9 cellular contexts compared by ENCODE assay signal in the genomic region with DNA sequence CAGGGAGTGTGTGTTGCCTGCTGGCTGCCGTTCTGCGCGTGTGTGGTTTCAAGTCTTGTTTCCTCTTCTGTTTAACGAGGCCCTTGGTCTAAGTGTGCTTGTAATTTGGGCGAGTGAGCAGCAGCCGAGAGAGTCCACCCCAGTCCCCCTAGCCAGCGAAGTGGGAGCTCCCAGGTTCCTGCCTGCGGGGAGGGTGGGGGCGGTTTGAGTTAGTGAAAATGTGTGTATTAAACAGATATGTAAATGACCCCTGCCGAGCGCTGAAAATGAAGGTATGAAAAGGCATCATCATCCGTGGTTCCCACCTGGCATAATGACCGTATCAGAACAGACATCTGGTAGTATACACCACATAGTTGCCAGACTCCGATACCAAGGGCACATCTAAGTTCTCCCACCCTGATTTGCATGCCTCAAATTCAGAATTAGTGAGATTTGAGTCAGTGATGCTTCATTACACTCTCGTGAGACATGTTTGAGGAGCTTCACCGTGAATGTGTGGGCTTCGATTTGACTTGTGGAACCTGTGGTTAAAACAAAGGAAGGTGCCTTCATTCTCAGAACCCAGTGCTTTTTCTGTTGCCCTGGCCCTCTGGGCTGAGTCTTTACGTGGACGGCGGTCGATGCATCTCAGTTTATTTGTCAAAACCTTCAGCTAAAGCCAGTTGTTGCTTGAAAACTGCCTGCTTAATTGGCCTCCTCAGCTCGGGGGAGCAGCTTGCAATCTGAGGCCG.
DNase-seq lines count a peak whose midpoint lies in the region; ATAC-seq and TF ChIP-seq lines count a peak whose summit lies in the region.
"Had no signal": no experiment of that assay in that cellular context is flagged by ENCODE, and none has a peak within 500 bp of the region (broad histone marks: within the 10 kb centered on the region; RNA-seq: fewer than 3 reads in every experiment).

No MANE protein-coding gene starts in this region.

- no TSS peak for BruUV-seq in OCI-LY7 (replicated peaks; lab: Mats Ljungman, UMichigan)

- no peak overlapping the region for H3K4me2 ChIP-seq in OCI-LY7 (ENCODE audit: low read length)

- H3K36me3 Mint-ChIP-seq in activated naive CD8-positive, alpha-beta T cell treated with anti-CD3 and anti-CD28 coated beads for 36 hours: peaks cover 45% of the 10 kb centered on the region
- H3K36me3 Mint-ChIP-seq in stimulated activated effector memory CD8-positive, alpha-beta T cell treated with anti-CD3 and anti-CD28 coated beads, Interleukin-12 subunit alpha, Interleukin-12 subunit beta, amount 100 ng/mL, for 72 hours: peaks cover 50% of the 10 kb centered on the region

- no peaks in the 10 kb centered on the region for H3K9me3 ChIP-seq in OCI-LY7 (ENCODE audit: low read length)

- CTCF ChIA-PET in OCI-LY7 (lab: Charles Lee; ENCODE audit: unreplicated experiment): no interaction called here

- H4K20me1 ChIP-seq in OCI-LY7 (ENCODE audit: insufficient read depth, low read length): no peaks in the 10 kb centered on the region

- peak overlapping the region; percentile 97 for H3K27ac Mint-ChIP-seq in activated naive CD8-positive, alpha-beta T cell treated with anti-CD3 and anti-CD28 coated beads for 36 hours
- peak overlapping the region; percentile 97 for H3K27ac Mint-ChIP-seq in stimulated activated effector memory CD8-positive, alpha-beta T cell treated with anti-CD3 and anti-CD28 coated beads, Interleukin-12 subunit alpha, Interleukin-12 subunit beta, amount 100 ng/mL, for 72 hours

- H3K79me2 ChIP-seq in OCI-LY7 (ENCODE audit: insufficient read depth, low read depth, low read length): no peaks in the 10 kb centered on the region

- H3K4me3 Mint-ChIP-seq in activated naive CD8-positive, alpha-beta T cell treated with anti-CD3 and anti-CD28 coated beads for 36 hours: peak overlapping the region; percentile 69
- peak overlapping the region; percentile 77 for H3K4me3 Mint-ChIP-seq in stimulated activated effector memory CD8-positive, alpha-beta T cell treated with anti-CD3 and anti-CD28 coated beads, Interleukin-12 subunit alpha, Interleukin-12 subunit beta, amount 100 ng/mL, for 72 hours
- H3K4me3 Mint-ChIP-seq: neural crest cell had no signal

- intact Hi-C loops in OCI-LY7 (cut with micrococcal nuclease; ENCODE audit: unreplicated experiment): no loop called here
- intact Hi-C loops in posterior vena cava (cut with DNase I): no loop called here

- peak; percentile 91 for DNase-seq in GM10266 (ENCODE audit: extremely low spot score)
- DNase-seq in KBM-7: peak; percentile 26
- DNase-seq in activated naive CD8-positive, alpha-beta T cell treated with anti-CD3 and anti-CD28 coated beads for 36 hours: peak; percentile 73
- peak; percentile 56 to 87 for DNase-seq in stimulated activated effector memory CD8-positive, alpha-beta T cell treated with anti-CD3 and anti-CD28 coated beads, Interleukin-12 subunit alpha, Interleukin-12 subunit beta, amount 100 ng/mL, for 72 hours (ENCODE audit: low spot score in 2 of 2)
- DNase-seq in NCI-H1092 (lab: John Stamatoyannopoulos, UW): no peak
- DNase-seq in OCI-LY7 (ENCODE audit: low spot score): no peak
- DNase-seq in posterior vena cava (ENCODE audit: low spot score): no peak

- ATAC-seq in GM21529 (IDR thresholded peaks at IDR 0.05; ENCODE audit: unreplicated experiment): peak; percentile 75
- ATAC-seq in stimulated activated effector memory CD8-positive, alpha-beta T cell treated with anti-CD3 and anti-CD28 coated beads, Interleukin-12 subunit alpha, Interleukin-12 subunit beta, amount 100 ng/mL, for 72 hours: peak; percentile 97

- in situ Hi-C loops in KBM-7 (cut with MboI; ENCODE audit: low pct_unique_long_range_greater_than_20kb, low sequenced_read_pairs): no loop called here

- H3K4me1 Mint-ChIP-seq in activated naive CD8-positive, alpha-beta T cell treated with anti-CD3 and anti-CD28 coated beads for 36 hours: peaks cover 38% of the 10 kb centered on the region
- H3K4me1 Mint-ChIP-seq in stimulated activated effector memory CD8-positive, alpha-beta T cell treated with anti-CD3 and anti-CD28 coated beads, Interleukin-12 subunit alpha, Interleukin-12 subunit beta, amount 100 ng/mL, for 72 hours: peaks cover 57% of the 10 kb centered on the region

- H3K4me3 ChIP-seq in OCI-LY7 (ENCODE audit: low read depth, low read length, poor library complexity, severe bottlenecking): no peak overlapping the region

- H3K4me1 ChIP-seq in OCI-LY7 (ENCODE audit: insufficient read depth, low read length, poor library complexity, severe bottlenecking): no peaks in the 10 kb centered on the region

- no peaks in the 10 kb centered on the region for H3K9me2 ChIP-seq in OCI-LY7 (ENCODE audit: insufficient read depth, low read length)

- H3K27me3 Mint-ChIP-seq in activated naive CD8-positive, alpha-beta T cell treated with anti-CD3 and anti-CD28 coated beads for 36 hours: no peaks in the 10 kb centered on the region

- POLR2A ChIA-PET in OCI-LY7 (lab: Charles Lee): no interaction called here

- H3K36me3 ChIP-seq in OCI-LY7 (ENCODE audit: insufficient read depth, low read length): peaks cover 31% of the 10 kb centered on the region

- peaks cover 4% of the 10 kb centered on the region for H3K9me3 Mint-ChIP-seq in activated naive CD8-positive, alpha-beta T cell treated with anti-CD3 and anti-CD28 coated beads for 36 hours
- H3K9me3 Mint-ChIP-seq in stimulated activated effector memory CD8-positive, alpha-beta T cell treated with anti-CD3 and anti-CD28 coated beads, Interleukin-12 subunit alpha, Interleukin-12 subunit beta, amount 100 ng/mL, for 72 hours: no peaks in the 10 kb centered on the region
- H3K9me3 Mint-ChIP-seq: neural crest cell had no signal

- TF ChIP-seq CTCF in GM10266 (IDR thresholded peaks at IDR 0.05; ENCODE audit: control insufficient read depth, insufficient read depth, low read depth, missing control alignments) (no peak), OCI-LY7 (conservative IDR thresholded peaks at IDR 0.05; ENCODE audit: low read length) (no peak)

- no peak overlapping the region for H3K27ac ChIP-seq in OCI-LY7 (ENCODE audit: low read depth, low read length, poor library complexity, severe bottlenecking)

- no peak overlapping the region for H2AFZ ChIP-seq in OCI-LY7 (ENCODE audit: low read length)

Comparison
In these comparisons a context has a peak if more than half of its experiments do, and no peak if none do; other contexts are left out.
1. DNase-seq: peak in GM10266 (single experiment), KBM-7 (single experiment), activated naive CD8-positive, alpha-beta T cell treated with anti-CD3 and anti-CD28 coated beads for 36 hours (single experiment) and stimulated activated effector memory CD8-positive, alpha-beta T cell treated with anti-CD3 and anti-CD28 coated beads, Interleukin-12 subunit alpha, Interleukin-12 subunit beta, amount 100 ng/mL, for 72 hours (2 of 2); none in NCI-H1092 (single experiment), OCI-LY7 (single experiment) and posterior vena cava (single experiment).